In the genomic region with DNA sequence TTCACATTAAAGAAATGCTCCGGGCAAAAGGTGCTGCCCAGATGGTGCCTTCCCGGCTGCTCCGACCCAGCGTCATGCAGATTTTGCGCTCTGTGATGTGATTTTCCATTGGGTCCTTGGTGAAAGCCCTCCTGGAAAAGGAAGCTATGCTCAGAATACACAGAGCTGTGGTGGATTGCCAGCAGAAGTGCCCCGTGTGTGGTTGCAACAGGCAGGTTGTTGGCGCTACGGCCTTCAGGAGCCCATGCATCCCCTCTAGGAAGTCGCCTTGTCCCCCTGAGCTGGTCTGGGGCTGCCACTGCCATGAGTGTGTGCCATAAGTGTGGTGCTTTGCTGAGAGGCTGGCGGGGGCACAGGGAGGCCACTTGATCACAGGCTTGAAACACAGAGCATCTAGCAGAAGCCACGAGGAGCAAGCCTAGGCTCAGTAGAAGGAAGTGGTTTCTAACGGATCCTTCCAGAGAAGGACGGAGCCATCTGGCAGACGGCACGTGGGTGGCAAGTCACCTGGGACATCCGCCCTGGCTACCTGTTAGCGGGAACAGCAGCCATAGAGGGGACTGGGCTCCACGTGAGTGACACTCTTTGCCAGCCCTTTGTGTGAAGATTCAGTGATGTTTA, we compare ENCODE assay signal across 14 cellular contexts.
DNase-seq lines count a peak whose midpoint lies in the region; ATAC-seq lines count a peak whose summit lies in the region.
"Had no signal": no experiment of that assay in that cellular context is flagged by ENCODE, and none has a peak within 500 bp of the region (broad histone marks: within the 10 kb centered on the region; RNA-seq: fewer than 3 reads in every experiment).

No MANE protein-coding gene starts in this region.

- peak; percentile 63 for ATAC-seq in activated CD8-positive, alpha-beta T cell treated with anti-CD3 and anti-CD28 coated beads, Interleukin-2, amount 10 ng/mL, durations not matched to agents 7 days and 5 days
- peak; percentile 30 to 84 for ATAC-seq in naive thymus-derived CD8-positive, alpha-beta T cell
- no peak for ATAC-seq in GM19324 (IDR thresholded peaks at IDR 0.05; ENCODE audit: low FRiP score, unreplicated experiment)
- ATAC-seq: effector memory CD8-positive, alpha-beta T cell; foreskin keratinocyte; SK-N-SH treated with all-trans-retinoic acid at 6 μM for 48 hours had no signal

- DNase-seq in activated CD4-positive, alpha-beta T cell treated with anti-CD3 and anti-CD28 coated beads for 48 hours: peak; percentile 40
- DNase-seq in activated CD4-positive, alpha-beta T cell treated with anti-CD3 and anti-CD28 coated beads, Interleukin-2, amount 50 U/mL, for 1 hour: no peak
- peak; percentile 99 for DNase-seq in Jurkat, Clone E6-1 (ENCODE audit: low read depth, low spot score)
- peak; percentile 46 for DNase-seq in activated CD8-positive, alpha-beta T cell treated with anti-CD3 and anti-CD28 coated beads, Interleukin-2, amount 10 ng/mL, durations not matched to agents 7 days and 5 days
- DNase-seq in naive thymus-derived CD8-positive, alpha-beta T cell: peak in 4 of 10 donors; percentile 8 to 38 (median 18)
- DNase-seq in DMS153 treated with DMSO at 0.1 percent for 48 hours (lab: John Stamatoyannopoulos, UW; ENCODE audit: unreplicated experiment): no peak
- DNase-seq in NCI-H187 (lab: John Stamatoyannopoulos, UW): no peak
- DNase-seq: Calu3; effector memory CD8-positive, alpha-beta T cell; foreskin keratinocyte; MG63 had no signal

- CTCF ChIA-PET in activated CD8-positive, alpha-beta T cell treated with anti-CD3 and anti-CD28 coated beads, Interleukin-2, amount 10 ng/mL, durations not matched to agents 7 days and 5 days (lab: Charles Lee): no interaction called here

- H3K4me3 Mint-ChIP-seq in activated CD8-positive, alpha-beta T cell treated with anti-CD3 and anti-CD28 coated beads, Interleukin-2, amount 10 ng/mL, durations not matched to agents 7 days and 5 days: no peak overlapping the region
- H3K4me3 Mint-ChIP-seq in naive thymus-derived CD8-positive, alpha-beta T cell: no peak overlapping the region
- H3K4me3 Mint-ChIP-seq: activated T-cell treated with anti-CD3 and anti-CD28 coated beads, Interleukin-2, amount 50 U/mL, for 72 hours; effector memory CD8-positive, alpha-beta T cell had no signal

- H3K4me3 ChIP-seq in Jurkat, Clone E6-1 (ENCODE audit: low read length): peak overlapping the region; percentile 24
- H3K4me3 ChIP-seq: MG63 had no signal

- peaks cover 15% of the 10 kb centered on the region for H3K4me1 Mint-ChIP-seq in activated CD8-positive, alpha-beta T cell treated with anti-CD3 and anti-CD28 coated beads, Interleukin-2, amount 10 ng/mL, durations not matched to agents 7 days and 5 days (ENCODE audit: low read depth)
- peaks cover 16 to 27% (median 21%) of the 10 kb centered on the region in 4 donors for H3K4me1 Mint-ChIP-seq in naive thymus-derived CD8-positive, alpha-beta T cell

- H3K36me3 Mint-ChIP-seq in activated CD8-positive, alpha-beta T cell treated with anti-CD3 and anti-CD28 coated beads, Interleukin-2, amount 10 ng/mL, durations not matched to agents 7 days and 5 days (ENCODE audit: low read depth): peaks cover 9% of the 10 kb centered on the region
- peaks cover 0 to 30% (median 5%) of the 10 kb centered on the region in 3 donors for H3K36me3 Mint-ChIP-seq in naive thymus-derived CD8-positive, alpha-beta T cell

- no peaks in the 10 kb centered on the region for H3K9me3 Mint-ChIP-seq in activated CD8-positive, alpha-beta T cell treated with anti-CD3 and anti-CD28 coated beads, Interleukin-2, amount 10 ng/mL, durations not matched to agents 7 days and 5 days (ENCODE audit: insufficient read depth)
- no peaks in the 10 kb centered on the region for H3K9me3 Mint-ChIP-seq in naive thymus-derived CD8-positive, alpha-beta T cell
- H3K9me3 Mint-ChIP-seq: activated T-cell treated with anti-CD3 and anti-CD28 coated beads, Interleukin-2, amount 50 U/mL, for 72 hours; effector memory CD8-positive, alpha-beta T cell had no signal

- H3K27ac Mint-ChIP-seq in activated CD8-positive, alpha-beta T cell treated with anti-CD3 and anti-CD28 coated beads, Interleukin-2, amount 10 ng/mL, durations not matched to agents 7 days and 5 days: peak overlapping the region; percentile 57
- peak overlapping the region in 5 of 10 donors; percentile 34 to 84 (median 74) for H3K27ac Mint-ChIP-seq in naive thymus-derived CD8-positive, alpha-beta T cell
- H3K27ac Mint-ChIP-seq: activated T-cell treated with anti-CD3 and anti-CD28 coated beads, Interleukin-2, amount 50 U/mL, for 72 hours; effector memory CD8-positive, alpha-beta T cell had no signal

- H3K27me3 Mint-ChIP-seq in activated CD8-positive, alpha-beta T cell treated with anti-CD3 and anti-CD28 coated beads, Interleukin-2, amount 10 ng/mL, durations not matched to agents 7 days and 5 days (ENCODE audit: low read depth): no peaks in the 10 kb centered on the region
- H3K27me3 Mint-ChIP-seq in naive thymus-derived CD8-positive, alpha-beta T cell: no peaks in the 10 kb centered on the region
- H3K27me3 Mint-ChIP-seq: effector memory CD8-positive, alpha-beta T cell had no signal

- POLR2A ChIA-PET in activated CD8-positive, alpha-beta T cell treated with anti-CD3 and anti-CD28 coated beads, Interleukin-2, amount 10 ng/mL, durations not matched to agents 7 days and 5 days (lab: Charles Lee): no interaction called here
- POLR2A ChIA-PET in naive thymus-derived CD8-positive, alpha-beta T cell (lab: Charles Lee): no interaction called here

Comparison
In these comparisons a context has a peak if more than half of its experiments do, and no peak if none do; other contexts are left out.
1. DNase-seq: peak in activated CD4-positive, alpha-beta T cell treated with anti-CD3 and anti-CD28 coated beads for 48 hours (single experiment), Jurkat, Clone E6-1 (single experiment) and activated CD8-positive, alpha-beta T cell treated with anti-CD3 and anti-CD28 coated beads, Interleukin-2, amount 10 ng/mL, durations not matched to agents 7 days and 5 days (single experiment); none in activated CD4-positive, alpha-beta T cell treated with anti-CD3 and anti-CD28 coated beads, Interleukin-2, amount 50 U/mL, for 1 hour (single experiment), DMS153 treated with DMSO at 0.1 percent for 48 hours (single experiment) and NCI-H187 (0 of 2).